ENCODE assay signal across 19 cellular contexts in genomic region chr2:53629527-53629926, GRCh38.
"Had no signal": no experiment of that assay in that cellular context is flagged by ENCODE, and none has a peak within 500 bp of the region (broad histone marks: within the 10 kb centered on the region; RNA-seq: fewer than 3 reads in every experiment).

No MANE protein-coding gene starts in this region.

- H3K4me1 ChIP-seq: gastroesophageal sphincter had no signal

- H3K27ac ChIP-seq: gastroesophageal sphincter, ovary, tibial artery had no signal

- H3K4me3 ChIP-seq: gastroesophageal sphincter, mucosa of descending colon, ovary, tibial artery had no signal

- H3K4me1 Mint-ChIP-seq: stimulated activated naive B cell treated with anti-CD40 and anti-IgM and Interleukin-4, amounts not matched to agents 10 μg/mL and 1 μg/mL and 100 μg/mL, for 72 hours; T-cell had no signal

- H3K9me3 Mint-ChIP-seq: activated T-helper 1 cell treated with anti-CD3 and anti-CD28 coated beads, Interleukin-12 subunit alpha, Interleukin-12 subunit beta, Interleukin-2, Interleukin-4 antibody, amounts not matched to agents 30 ng/mL and 10 ng/mL and 1 ng/mL, durations not matched to agents 14 hours and 24 hours and 36 hours; naive thymus-derived CD8-positive, alpha-beta T cell; stimulated activated naive B cell treated with anti-CD40 and anti-IgM and Interleukin-4, amounts not matched to agents 10 μg/mL and 1 μg/mL and 100 μg/mL, for 72 hours; T-cell had no signal

- DNase-seq: activated CD4-positive, alpha-beta T cell treated with anti-CD3 and anti-CD28 coated beads, Interleukin-2, amount 50 U/mL, for 1 hour; activated CD8-positive, alpha-beta memory T cell treated with anti-CD3 and anti-CD28 coated beads for 24 hours; activated naive CD4-positive, alpha-beta T cell; aorta; erythroblast; islet precursor cell; mammary epithelial cell; mucosa of descending colon; naive thymus-derived CD8-positive, alpha-beta T cell; ovary; stimulated activated CD4-positive, alpha-beta T cell treated with anti-CD3 and anti-CD28 coated beads, Interleukin-2, amount 100 ng/mL, for 48 hours; stimulated activated naive B cell treated with anti-CD40 and anti-IgM and Interleukin-4, amounts not matched to agents 10 μg/mL and 1 μg/mL and 100 μg/mL, for 72 hours; T-cell; T1000; tibial artery had no signal

- H3K9me3 ChIP-seq: gastroesophageal sphincter, mucosa of descending colon, ovary, tibial artery had no signal

- H3K27me3 ChIP-seq: gastroesophageal sphincter, ovary, tibial artery had no signal

- ATAC-seq: activated CD4-positive, CD25-positive, alpha-beta regulatory T cell treated with anti-CD3 and anti-CD28 coated beads, Interleukin-2, amount 50 U/mL, for 24 hours; gastroesophageal sphincter; left lobe of liver; mucosa of descending colon; naive thymus-derived CD8-positive, alpha-beta T cell; stimulated activated naive B cell treated with anti-CD40 and anti-IgM and Interleukin-4, amounts not matched to agents 10 μg/mL and 1 μg/mL and 100 μg/mL, for 72 hours; T-cell had no signal

- H3K4me3 Mint-ChIP-seq: activated T-helper 1 cell treated with anti-CD3 and anti-CD28 coated beads, Interleukin-12 subunit alpha, Interleukin-12 subunit beta, Interleukin-2, Interleukin-4 antibody, amounts not matched to agents 30 ng/mL and 10 ng/mL and 1 ng/mL, durations not matched to agents 14 hours and 24 hours and 36 hours; naive thymus-derived CD8-positive, alpha-beta T cell; stimulated activated naive B cell treated with anti-CD40 and anti-IgM and Interleukin-4, amounts not matched to agents 10 μg/mL and 1 μg/mL and 100 μg/mL, for 72 hours; T-cell had no signal

- H3K36me3 Mint-ChIP-seq: naive thymus-derived CD8-positive, alpha-beta T cell; stimulated activated naive B cell treated with anti-CD40 and anti-IgM and Interleukin-4, amounts not matched to agents 10 μg/mL and 1 μg/mL and 100 μg/mL, for 72 hours; T-cell had no signal

- H3K36me3 ChIP-seq: gastroesophageal sphincter, ovary, tibial artery had no signal

- H3K27ac Mint-ChIP-seq: activated T-helper 1 cell treated with anti-CD3 and anti-CD28 coated beads, Interleukin-12 subunit alpha, Interleukin-12 subunit beta, Interleukin-2, Interleukin-4 antibody, amounts not matched to agents 30 ng/mL and 10 ng/mL and 1 ng/mL, durations not matched to agents 14 hours and 24 hours and 36 hours; naive thymus-derived CD8-positive, alpha-beta T cell; stimulated activated naive B cell treated with anti-CD40 and anti-IgM and Interleukin-4, amounts not matched to agents 10 μg/mL and 1 μg/mL and 100 μg/mL, for 72 hours; T-cell had no signal

- H3K27me3 Mint-ChIP-seq: naive thymus-derived CD8-positive, alpha-beta T cell; stimulated activated naive B cell treated with anti-CD40 and anti-IgM and Interleukin-4, amounts not matched to agents 10 μg/mL and 1 μg/mL and 100 μg/mL, for 72 hours; T-cell had no signal
